14 cellular contexts compared by ENCODE assay signal in genomic region chr12:52976574-52977071, GRCh38. TPM values are rescaled to one million over a fixed set of nuclear protein-coding genes. Genes with fewer than 3 reads are reported as not detected.
A peak's percentile ranks its signal among the peaks of the same experiment; 100 is the strongest.
DNase-seq lines count a peak whose midpoint lies in the region; ATAC-seq and TF ChIP-seq lines count a peak whose summit lies in the region.
"Had no signal": no experiment of that assay in that cellular context is flagged by ENCODE, and none has a peak within 500 bp of the region (broad histone marks: within the 10 kb centered on the region; RNA-seq: fewer than 3 reads in every experiment).

No MANE protein-coding gene starts in this region.

- H3K36me3 Mint-ChIP-seq in chondrocyte (ENCODE audit: low read depth): no peaks in the 10 kb centered on the region
- H3K36me3 Mint-ChIP-seq in neural progenitor cell: no peaks in the 10 kb centered on the region

- DNase-seq in AG20443 (ENCODE audit: low spot score) (peak; percentile 42), chondrocyte (ENCODE audit: low spot score) (no peak), neural progenitor cell (ENCODE audit: low spot score) (peak; percentile 56), lower leg skin (ENCODE audit: low spot score in 2 of 2) (no peak), KBM-7 (no peak)
- DNase-seq: activated naive CD4-positive, alpha-beta T cell; NCI-H2081; psoas muscle; stimulated activated CD4-positive, alpha-beta T cell treated with anti-CD3 and anti-CD28 coated beads, Interleukin-2, amount 100 ng/mL, for 24 hours had no signal

- H4K20me1 ChIP-seq in neural progenitor cell (ENCODE audit: low read depth): no peaks in the 10 kb centered on the region

- H3K27ac Mint-ChIP-seq in chondrocyte (ENCODE audit: unreplicated experiment): peak overlapping the region; percentile 79
- peak overlapping the region; percentile 16 for H3K27ac Mint-ChIP-seq in neural progenitor cell
- H3K27ac Mint-ChIP-seq: B cell had no signal

- TF ChIP-seq CTCF in chondrocyte (IDR thresholded peaks at IDR 0.05): no peak
- TF ChIP-seq CTCF in neural progenitor cell (IDR thresholded peaks at IDR 0.05): peak; percentile 1
- no peak for TF ChIP-seq CTCF in lower leg skin (IDR thresholded peaks at IDR 0.05)

- H3K79me2 ChIP-seq in neural progenitor cell (ENCODE audit: low read depth): no peaks in the 10 kb centered on the region

- no peak overlapping the region for H3K9ac ChIP-seq in HUES64 (ENCODE audit: low read depth, low read length)
- H3K9ac ChIP-seq in neural progenitor cell: no peak overlapping the region

- H3K27ac ChIP-seq in HUES64 (ENCODE audit: low read depth, low read length) (peak overlapping the region; percentile 58; the same call in 1 of the 2 replicates), neural progenitor cell (no peak overlapping the region)
- H3K27ac ChIP-seq: esophagus muscularis mucosa, psoas muscle had no signal

- ATAC-seq in GM19324 (IDR thresholded peaks at IDR 0.05; ENCODE audit: low FRiP score, unreplicated experiment) (no peak), GM19023 (IDR thresholded peaks at IDR 0.05; ENCODE audit: unreplicated experiment) (no peak)
- ATAC-seq: psoas muscle had no signal

- no peak overlapping the region for H3K4me3 Mint-ChIP-seq in chondrocyte (ENCODE audit: unreplicated experiment)
- H3K4me3 Mint-ChIP-seq in neural progenitor cell: peak overlapping the region; percentile 4
- H3K4me3 Mint-ChIP-seq: B cell had no signal

- H3K9me3 Mint-ChIP-seq in chondrocyte (ENCODE audit: low read depth): no peaks in the 10 kb centered on the region
- no peaks in the 10 kb centered on the region for H3K9me3 Mint-ChIP-seq in neural progenitor cell

- H3K27me3 Mint-ChIP-seq in chondrocyte (ENCODE audit: low read depth) (no peaks in the 10 kb centered on the region), neural progenitor cell (ENCODE audit: insufficient read depth, low read depth) (peaks cover 11% of the 10 kb centered on the region)

- H3K9me3 ChIP-seq in HUES64 (ENCODE audit: insufficient read depth, low read depth, low read length) (no peaks in the 10 kb centered on the region), neural progenitor cell (ENCODE audit: low read depth) (no peaks in the 10 kb centered on the region)
- H3K9me3 ChIP-seq: esophagus muscularis mucosa, psoas muscle had no signal

- WGBS in HUES64: 50% methylated on average over 1 of the region's 3 CpGs
- 35 to 48% methylated on average over 3 of the region's 3 CpGs for WGBS in lower leg skin, 2 donors

- intact Hi-C loops in lower leg skin (cut with DNase I; ENCODE audit: low total_unique reads): no loop called here

- H3F3A ChIP-seq in neural progenitor cell (ENCODE audit: low read depth): peaks cover 8% of the 10 kb centered on the region

- H2AFZ ChIP-seq in neural progenitor cell (replicated peaks): peak overlapping the region; percentile 69

- H3K4me1 Mint-ChIP-seq in chondrocyte (ENCODE audit: low read depth) (peaks cover 45% of the 10 kb centered on the region), neural progenitor cell (peaks cover 40% of the 10 kb centered on the region)
- H3K4me1 Mint-ChIP-seq: B cell had no signal

- H3K4me2 ChIP-seq in neural progenitor cell: peak overlapping the region; percentile 14

- H3K4me1 ChIP-seq in HUES64 (ENCODE audit: insufficient read depth, low read length) (peaks cover 18% of the 10 kb centered on the region), neural progenitor cell (peaks cover 29% of the 10 kb centered on the region)
- H3K4me1 ChIP-seq: psoas muscle had no signal

- H3K36me3 ChIP-seq in HUES64 (ENCODE audit: insufficient read depth, low read length) (no peaks in the 10 kb centered on the region), neural progenitor cell (no peaks in the 10 kb centered on the region)
- H3K36me3 ChIP-seq: esophagus muscularis mucosa had no signal

- H3K27me3 ChIP-seq in HUES64 (ENCODE audit: insufficient read depth, low read length) (no peaks in the 10 kb centered on the region), neural progenitor cell (no peaks in the 10 kb centered on the region)

- in situ Hi-C loops in KBM-7 (cut with MboI; ENCODE audit: low pct_unique_long_range_greater_than_20kb, low sequenced_read_pairs): loop anchor here (25.0 kb wide), 1 partner anchor 589 kb away; the partner anchor contains the start of gene KRT84

- H3K4me3 ChIP-seq in HUES64 (ENCODE audit: low read length) (no peak overlapping the region), neural progenitor cell (no peak overlapping the region), lower leg skin (ENCODE audit: low read depth, poor library complexity, severe bottlenecking) (no peak overlapping the region)
- H3K4me3 ChIP-seq: esophagus muscularis mucosa, psoas muscle had no signal

- no peak for TF ChIP-seq POLR2A in lower leg skin (IDR thresholded peaks at IDR 0.05)

RNA-seq across cellular contexts. Expression of gene KRT18, which starts 27.7 kb away (rescaled TPM):
- polyA plus RNA-seq in HUES64 (2013, experiment 1 of 2): 357 TPM
- polyA plus RNA-seq in HUES64 (2013, experiment 2 of 2): 348 TPM
- total RNA-seq in chondrocyte (44.7 to 173 TPM (median 172 TPM) in 3 replicates), neural progenitor cell (ENCODE audit: low replicate concordance) (69.3 and 100 TPM in 2 replicates), lower leg skin (10 to 100 TPM; 23.3 to 97.2 (median 70.9) TPM)

RNA-seq across cellular contexts. Expression of gene EIF4B, which starts 29.6 kb away (rescaled TPM):
- polyA plus RNA-seq in HUES64 (2013, experiment 1 of 2): 342 TPM
- polyA plus RNA-seq in HUES64 (2013, experiment 2 of 2): 381 TPM
- total RNA-seq in chondrocyte (270 to 336 TPM (median 323 TPM) in 3 replicates), neural progenitor cell (ENCODE audit: low replicate concordance) (774 and 833 TPM in 2 replicates), lower leg skin (100 to 1,000 TPM; 499 to 623 (median 546) TPM)

Comparison
In these comparisons a context has a peak if more than half of its experiments do, and no peak if none do; other contexts are left out.
1. DNase-seq: peak in AG20443 (single experiment) and neural progenitor cell (single experiment); none in chondrocyte (single experiment), lower leg skin (0 of 2) and KBM-7 (single experiment).